In the genomic region with DNA sequence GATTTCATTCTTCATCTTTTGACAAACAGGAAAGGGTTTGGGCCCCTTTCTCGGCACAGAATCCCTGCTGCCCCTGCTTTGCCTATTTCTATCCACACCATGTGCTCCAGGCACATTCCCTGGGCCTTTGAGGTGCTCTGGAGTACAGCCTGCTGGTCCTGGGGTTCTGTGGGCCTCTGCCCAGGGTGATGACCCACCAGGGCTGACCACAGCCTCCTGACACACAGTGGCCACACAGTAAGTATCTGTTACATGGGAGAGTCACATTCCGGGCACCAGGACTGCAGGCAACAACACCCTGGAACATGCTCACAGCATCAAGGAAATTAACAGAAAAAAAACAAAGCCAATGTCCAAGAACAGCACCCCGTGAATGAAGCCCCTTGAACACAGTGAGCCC, we compare ENCODE assay signal across 16 cellular contexts. TPM values are rescaled to one million over a fixed set of nuclear protein-coding genes. Genes with fewer than 3 reads are reported as not detected.
A peak's percentile ranks its signal among the peaks of the same experiment; 100 is the strongest.
DNase-seq lines count a peak whose midpoint lies in the region; ATAC-seq and TF ChIP-seq lines count a peak whose summit lies in the region.
"Had no signal": no experiment of that assay in that cellular context is flagged by ENCODE, and none has a peak within 500 bp of the region (broad histone marks: within the 10 kb centered on the region; RNA-seq: fewer than 3 reads in every experiment).

No MANE protein-coding gene starts in this region.

- TF ChIP-seq POLR2A in erythroblast (IDR thresholded peaks at IDR 0.05; ENCODE audit: low read length), result no peak

- no peak overlapping the region for H3K27ac Mint-ChIP-seq in CD8-positive, alpha-beta T cell
- H3K27ac Mint-ChIP-seq: CD4-positive, CD25-positive, alpha-beta regulatory T cell; GM23338; IgD-negative memory B cell had no signal

- H3K27me3 ChIP-seq in CD8-positive, alpha-beta T cell (ENCODE audit: insufficient read depth, low read length), result no peaks in the 10 kb centered on the region
- H3K27me3 ChIP-seq: BLaER1 had no signal

- H3K4me1 Mint-ChIP-seq in CD8-positive, alpha-beta T cell (ENCODE audit: low read depth), result no peaks in the 10 kb centered on the region
- H3K4me1 Mint-ChIP-seq: CD4-positive, CD25-positive, alpha-beta regulatory T cell; IgD-negative memory B cell had no signal

- ATAC-seq in HG03175 (IDR thresholded peaks at IDR 0.05; ENCODE audit: unreplicated experiment), result no peak
- no peak for ATAC-seq in CD8-positive, alpha-beta T cell
- ATAC-seq: GM23338 had no signal

- DNase-seq in LHCN-M2 (ENCODE audit: low read depth) (peak; percentile 55), glomerular visceral epithelial cell (ENCODE audit: extremely low spot score) (peak; percentile 7), myocyte (ENCODE audit: low read depth) (peak; percentile 90), erythroblast (lab: John Stamatoyannopoulos, UW) (no peak)
- DNase-seq in CD8-positive, alpha-beta T cell, result no peak
- no peak for DNase-seq in stimulated activated CD4-positive, alpha-beta T cell treated with anti-CD3 and anti-CD28 coated beads, Interleukin-1b, Interleukin-23, amount 100 ng/mL, for 48 hours
- DNase-seq: 8988T; Caco-2; CD4-positive, CD25-positive, alpha-beta regulatory T cell; GF-D8; HCEC 1CT had no signal

- H3K36me3 Mint-ChIP-seq in CD8-positive, alpha-beta T cell, result no peaks in the 10 kb centered on the region
- H3K36me3 Mint-ChIP-seq: CD4-positive, CD25-positive, alpha-beta regulatory T cell; IgD-negative memory B cell had no signal

- CTCF ChIA-PET in CD8-positive, alpha-beta T cell (lab: Charles Lee), result no interaction called here

- H3K9me3 Mint-ChIP-seq in CD8-positive, alpha-beta T cell, result no peaks in the 10 kb centered on the region
- H3K9me3 Mint-ChIP-seq: GM23338, IgD-negative memory B cell had no signal

- TF ChIP-seq CTCF in 22Rv1 (IDR thresholded peaks at IDR 0.05), result no peak
- TF ChIP-seq CTCF in CD8-positive, alpha-beta T cell (IDR thresholded peaks at IDR 0.05), result no peak

- no peak overlapping the region for H3K4me3 ChIP-seq in CD8-positive, alpha-beta T cell (ENCODE audit: low read depth, low read length)
- H3K4me3 ChIP-seq: BLaER1, GM23338 had no signal

- POLR2A ChIA-PET in CD8-positive, alpha-beta T cell (lab: Charles Lee), result no interaction called here

- H3K4me3 Mint-ChIP-seq in CD8-positive, alpha-beta T cell, result no peak overlapping the region
- H3K4me3 Mint-ChIP-seq: CD4-positive, CD25-positive, alpha-beta regulatory T cell; GM23338; IgD-negative memory B cell had no signal

- H3K27ac ChIP-seq in 22Rv1, result 0 out of 2 replicates have a peak overlapping the region, but pooled peaks have one; percentile 33
- H3K27ac ChIP-seq in CD8-positive, alpha-beta T cell (ENCODE audit: low read depth, low read length), result no peak overlapping the region
- H3K27ac ChIP-seq: BLaER1 had no signal

- H3K9me3 ChIP-seq in CD8-positive, alpha-beta T cell (ENCODE audit: low read length), result no peaks in the 10 kb centered on the region
- H3K9me3 ChIP-seq: BLaER1, Caco-2 had no signal

- no peaks in the 10 kb centered on the region for H3K36me3 ChIP-seq in CD8-positive, alpha-beta T cell (ENCODE audit: insufficient read depth, low read length)
- H3K36me3 ChIP-seq: BLaER1 had no signal

- no peaks in the 10 kb centered on the region for H3K27me3 Mint-ChIP-seq in CD8-positive, alpha-beta T cell (ENCODE audit: low read depth)

- no peaks in the 10 kb centered on the region for H3K4me1 ChIP-seq in CD8-positive, alpha-beta T cell (ENCODE audit: insufficient read depth, low read length)
- H3K4me1 ChIP-seq: Caco-2 had no signal

- intact Hi-C loops in CD8-positive, alpha-beta T cell (cut with DNase I, micrococcal nuclease), result no loop called here

RNA-seq across cellular contexts. Expression of gene SCUBE2, which starts 39.1 kb away (rescaled TPM):
- 0.06 and 0.11 TPM in 2 replicates for total RNA-seq in LHCN-M2 (2014; rRNA removed)
- 1.2 TPM for polyA plus RNA-seq in LHCN-M2 (2012)
- 1.2 and 8.4 TPM in 2 replicates for total RNA-seq in myocyte
- 7.9 TPM for polyA plus RNA-seq in myocyte (2012)
- not detected for total RNA-seq in CD8-positive, alpha-beta T cell
- total RNA-seq: CD4-positive, CD25-positive, alpha-beta regulatory T cell had no signal
- polyA plus RNA-seq: CD4-positive, CD25-positive, alpha-beta regulatory T cell; IgD-negative memory B cell had no signal

RNA-seq across cellular contexts. Expression of gene NRIP3, which starts 48.5 kb away (rescaled TPM):
- total RNA-seq in LHCN-M2 (2014; rRNA removed) (23.4 and 26.2 TPM in 2 replicates), myocyte (7.0 and 13.5 TPM in 2 replicates)
- 10.6 TPM for polyA plus RNA-seq in LHCN-M2 (2012)
- 3.8 TPM for polyA plus RNA-seq in myocyte (2012)
- 10 to 100 TPM in 1 of 2 experiments, 1 to 10 TPM in 1; 8.8 to 10.1 TPM for total RNA-seq in CD8-positive, alpha-beta T cell
- polyA plus RNA-seq: IgD-negative memory B cell had no signal

Comparison
In these comparisons a context has a peak if more than half of its experiments do, and no peak if none do; other contexts are left out.
1. DNase-seq: peak in LHCN-M2 (single experiment), glomerular visceral epithelial cell (single experiment) and myocyte (single experiment); none in CD8-positive, alpha-beta T cell (0 of 7), stimulated activated CD4-positive, alpha-beta T cell treated with anti-CD3 and anti-CD28 coated beads, Interleukin-1b, Interleukin-23, amount 100 ng/mL, for 48 hours (single experiment) and erythroblast (0 of 2).